In the genomic region with DNA sequence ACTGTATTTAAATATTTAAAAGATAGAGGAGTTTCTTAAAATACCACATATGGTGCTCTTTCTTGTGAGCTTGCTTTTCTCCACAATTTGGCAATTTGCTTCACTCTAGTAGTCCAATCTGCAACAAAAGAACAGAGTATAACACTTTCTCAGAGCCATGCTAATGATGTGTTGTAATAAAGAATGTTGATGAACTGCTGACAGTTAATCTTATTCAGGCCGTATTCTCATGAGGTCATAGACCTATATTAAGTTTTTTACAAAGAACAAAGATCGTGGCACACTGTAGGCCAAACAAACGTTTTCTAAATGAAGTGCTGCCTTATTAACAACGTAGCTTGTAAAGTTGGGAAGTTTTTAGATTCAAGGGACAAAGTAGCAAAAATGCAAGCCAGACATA, we compare ENCODE assay signal across 18 cellular contexts.
"Had no signal": no experiment of that assay in that cellular context is flagged by ENCODE, and none has a peak within 500 bp of the region (broad histone marks: within the 10 kb centered on the region; RNA-seq: fewer than 3 reads in every experiment).

No MANE protein-coding gene starts in this region.

- H3K27me3 ChIP-seq: brain microvascular endothelial cell, ovary, thyroid gland had no signal

- ATAC-seq: activated CD4-positive, CD25-positive, alpha-beta regulatory T cell treated with anti-CD3 and anti-CD28 coated beads, Interleukin-2, amount 50 U/mL, for 24 hours; effector memory CD8-positive, alpha-beta T cell; lower lobe of right lung; mucosa of descending colon; naive thymus-derived CD4-positive, alpha-beta T cell; stimulated activated naive B cell treated with anti-CD40 and anti-IgM and Interleukin-4, amounts not matched to agents 10 μg/mL and 1 μg/mL and 100 μg/mL, for 72 hours had no signal

- H3K36me3 ChIP-seq: ovary had no signal

- H3K27ac Mint-ChIP-seq: activated naive CD8-positive, alpha-beta T cell treated with anti-CD3 and anti-CD28 coated beads, Interleukin-2, amount 10 ng/mL, durations not matched to agents 7 days and 5 days; stimulated activated naive B cell treated with anti-CD40 and anti-IgM and Interleukin-4, amounts not matched to agents 10 μg/mL and 1 μg/mL and 100 μg/mL, for 72 hours had no signal

- H3K27me3 Mint-ChIP-seq: activated naive CD8-positive, alpha-beta T cell treated with anti-CD3 and anti-CD28 coated beads, Interleukin-2, amount 10 ng/mL, durations not matched to agents 7 days and 5 days; effector memory CD8-positive, alpha-beta T cell; naive thymus-derived CD4-positive, alpha-beta T cell; stimulated activated naive B cell treated with anti-CD40 and anti-IgM and Interleukin-4, amounts not matched to agents 10 μg/mL and 1 μg/mL and 100 μg/mL, for 72 hours had no signal

- H3K9me3 ChIP-seq: lower lobe of right lung, mucosa of descending colon, ovary, thyroid gland had no signal

- H3K4me3 ChIP-seq: lower lobe of right lung, mucosa of descending colon, ovary, thyroid gland had no signal

- H3K4me1 Mint-ChIP-seq: activated naive CD8-positive, alpha-beta T cell treated with anti-CD3 and anti-CD28 coated beads, Interleukin-2, amount 10 ng/mL, durations not matched to agents 7 days and 5 days had no signal

- H3K9me3 Mint-ChIP-seq: activated naive CD8-positive, alpha-beta T cell treated with anti-CD3 and anti-CD28 coated beads, Interleukin-2, amount 10 ng/mL, durations not matched to agents 7 days and 5 days; effector memory CD8-positive, alpha-beta T cell; naive thymus-derived CD4-positive, alpha-beta T cell; stimulated activated naive B cell treated with anti-CD40 and anti-IgM and Interleukin-4, amounts not matched to agents 10 μg/mL and 1 μg/mL and 100 μg/mL, for 72 hours had no signal

- DNase-seq: activated CD4-positive, alpha-beta T cell treated with anti-CD3 and anti-CD28 coated beads, Interleukin-2, amount 50 U/mL, for 1 hour; activated CD8-positive, alpha-beta memory T cell treated with anti-CD3 and anti-CD28 coated beads for 24 hours; activated naive CD8-positive, alpha-beta T cell treated with anti-CD3 and anti-CD28 coated beads, Interleukin-2, amount 10 ng/mL, durations not matched to agents 7 days and 5 days; brain microvascular endothelial cell; dermis blood vessel endothelial cell; effector memory CD8-positive, alpha-beta T cell; hippocampal formation; lower lobe of right lung; mucosa of descending colon; naive thymus-derived CD4-positive, alpha-beta T cell; ovary; stimulated activated CD4-positive, alpha-beta T cell treated with anti-CD3 and anti-CD28 coated beads, Interleukin-2, amount 100 ng/mL, for 48 hours; stimulated activated naive B cell treated with anti-CD40 and anti-IgM and Interleukin-4, amounts not matched to agents 10 μg/mL and 1 μg/mL and 100 μg/mL, for 72 hours; T-helper 1 cell; T1000; thyroid gland had no signal

- FAIRE-seq: urothelium cell line had no signal

- H3K4me3 Mint-ChIP-seq: activated naive CD8-positive, alpha-beta T cell treated with anti-CD3 and anti-CD28 coated beads, Interleukin-2, amount 10 ng/mL, durations not matched to agents 7 days and 5 days; effector memory CD8-positive, alpha-beta T cell; naive thymus-derived CD4-positive, alpha-beta T cell; stimulated activated naive B cell treated with anti-CD40 and anti-IgM and Interleukin-4, amounts not matched to agents 10 μg/mL and 1 μg/mL and 100 μg/mL, for 72 hours had no signal

- H3K27ac ChIP-seq: brain microvascular endothelial cell, lower lobe of right lung, ovary, thyroid gland had no signal

- H3K4me1 ChIP-seq: thyroid gland had no signal
